ENCODE assay signal across 8 cellular contexts in the genomic region with DNA sequence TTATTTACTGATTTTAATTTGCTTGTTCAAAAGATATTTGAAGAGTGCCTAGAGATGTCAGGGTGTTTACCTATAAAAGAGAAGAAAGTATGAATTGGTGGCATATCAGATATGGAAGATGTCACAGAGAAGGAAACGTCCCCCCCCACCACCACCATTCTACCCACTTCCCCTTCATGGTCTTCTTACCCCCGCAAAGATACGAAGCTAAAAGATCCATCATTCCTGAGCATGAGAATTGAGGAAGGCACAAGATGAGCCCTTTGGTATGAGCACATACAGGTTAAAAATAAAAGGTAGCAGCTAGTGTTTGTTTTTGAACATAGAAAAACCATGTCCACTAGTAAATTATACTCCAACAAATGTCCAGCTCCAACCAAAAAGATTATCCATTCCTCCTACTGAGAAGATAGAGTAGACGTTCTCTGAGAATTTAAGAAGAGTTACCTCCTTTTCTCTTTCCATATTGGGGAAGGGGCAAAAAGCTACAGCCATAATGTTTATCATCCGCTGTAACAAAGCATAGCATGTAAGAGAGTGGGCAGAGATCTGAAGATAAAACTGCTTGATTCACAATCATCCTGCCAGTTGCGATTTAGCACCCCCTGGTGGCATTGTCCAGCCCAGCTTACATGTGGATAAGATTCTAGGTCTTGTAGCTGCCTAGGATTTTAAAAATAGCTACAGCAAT. TPM values are rescaled to one million over a fixed set of nuclear protein-coding genes. Genes with fewer than 3 reads are reported as not detected.
A peak's percentile ranks its signal among the peaks of the same experiment; 100 is the strongest.
DNase-seq lines count a peak whose midpoint lies in the region; ATAC-seq and TF ChIP-seq lines count a peak whose summit lies in the region.

No MANE protein-coding gene starts in this region.

- H3K4me1 Mint-ChIP-seq in activated T-cell treated with anti-CD3 and anti-CD28 coated beads, Interleukin-2, amount 50 U/mL, for 24 hours (ENCODE audit: low read depth) = peaks cover 13% of the 10 kb centered on the region
- H3K4me1 Mint-ChIP-seq in natural killer cell = peaks cover 16 to 18% of the 10 kb centered on the region in 2 donors
- peaks cover 21% of the 10 kb centered on the region for H3K4me1 Mint-ChIP-seq in stimulated activated memory B cell treated with anti-CD40 and anti-IgM and Interleukin-4, amounts not matched to agents 10 μg/mL and 1 μg/mL and 100 μg/mL, for 72 hours

- BruUV-seq in PC-9 (replicated peaks; lab: Mats Ljungman, UMichigan) = no TSS peak

- WGBS in esophagus squamous epithelium, 2 donors = 31 to 32% methylated on average over 6 of the region's 6 CpGs

- no peaks in the 10 kb centered on the region for H3K27me3 ChIP-seq in PC-9 (ENCODE audit: insufficient read depth, low read depth)
- no peaks in the 10 kb centered on the region for H3K27me3 ChIP-seq in esophagus squamous epithelium

- no peak for TF ChIP-seq POLR2A in esophagus squamous epithelium (IDR thresholded peaks at IDR 0.05)

- no peaks in the 10 kb centered on the region for H3K9me2 ChIP-seq in PC-9 (ENCODE audit: insufficient read depth)

- peak; percentile 88 for TF ChIP-seq CTCF in PC-9 (conservative IDR thresholded peaks at IDR 0.05)
- peak; percentile 69 to 88 (median 79) for TF ChIP-seq CTCF in esophagus squamous epithelium (IDR thresholded peaks at IDR 0.05)
- TF ChIP-seq CTCF in natural killer cell (IDR thresholded peaks at IDR 0.05) = peak; percentile 86

- H3K27me3 Mint-ChIP-seq in activated T-cell treated with anti-CD3 and anti-CD28 coated beads, Interleukin-2, amount 50 U/mL, for 24 hours = no peaks in the 10 kb centered on the region
- H3K27me3 Mint-ChIP-seq in natural killer cell (ENCODE audit: low read depth in 2 of 2) = no peaks in the 10 kb centered on the region
- H3K27me3 Mint-ChIP-seq in stimulated activated memory B cell treated with anti-CD40 and anti-IgM and Interleukin-4, amounts not matched to agents 10 μg/mL and 1 μg/mL and 100 μg/mL, for 72 hours = no peaks in the 10 kb centered on the region

- H3K27ac Mint-ChIP-seq in activated T-cell treated with anti-CD3 and anti-CD28 coated beads, Interleukin-2, amount 50 U/mL, for 24 hours = no peak overlapping the region
- H3K27ac Mint-ChIP-seq in natural killer cell = peak overlapping the region in 1 of 2 donors; percentile 44
- H3K27ac Mint-ChIP-seq in stimulated activated memory B cell treated with anti-CD40 and anti-IgM and Interleukin-4, amounts not matched to agents 10 μg/mL and 1 μg/mL and 100 μg/mL, for 72 hours = no peak overlapping the region

- H3K9me3 ChIP-seq in PC-9 (ENCODE audit: insufficient read depth, low read depth) (no peaks in the 10 kb centered on the region), esophagus squamous epithelium (no peaks in the 10 kb centered on the region)

- H3K4me3 Mint-ChIP-seq in activated T-cell treated with anti-CD3 and anti-CD28 coated beads, Interleukin-2, amount 50 U/mL, for 24 hours = no peak overlapping the region
- peak overlapping the region; percentile 43 for H3K4me3 Mint-ChIP-seq in natural killer cell
- H3K4me3 Mint-ChIP-seq in stimulated activated memory B cell treated with anti-CD40 and anti-IgM and Interleukin-4, amounts not matched to agents 10 μg/mL and 1 μg/mL and 100 μg/mL, for 72 hours = no peak overlapping the region

- peak; percentile 89 to 98 (median 95) for ATAC-seq in natural killer cell
- ATAC-seq in stimulated activated memory B cell treated with anti-CD40 and anti-IgM and Interleukin-4, amounts not matched to agents 10 μg/mL and 1 μg/mL and 100 μg/mL, for 72 hours = peak; percentile 80

- H3F3A ChIP-seq in PC-9 (ENCODE audit: insufficient read depth, low read depth) = peaks cover 18% of the 10 kb centered on the region; the same call in 1 of the 2 replicates

- H3K9me3 Mint-ChIP-seq in activated T-cell treated with anti-CD3 and anti-CD28 coated beads, Interleukin-2, amount 50 U/mL, for 24 hours = no peaks in the 10 kb centered on the region
- H3K9me3 Mint-ChIP-seq in natural killer cell = no peaks in the 10 kb centered on the region
- no peaks in the 10 kb centered on the region for H3K9me3 Mint-ChIP-seq in stimulated activated memory B cell treated with anti-CD40 and anti-IgM and Interleukin-4, amounts not matched to agents 10 μg/mL and 1 μg/mL and 100 μg/mL, for 72 hours

- H3K36me3 ChIP-seq in PC-9 (ENCODE audit: low read depth) (no peaks in the 10 kb centered on the region), esophagus squamous epithelium (peaks cover 0 to 42% (median 0%) of the 10 kb centered on the region in 3 donors)

- POLR2A ChIA-PET in PC-9 (lab: Charles Lee; ENCODE audit: unreplicated experiment) = interaction anchor here (0.6 to 0.7 kb wide), 3 partner anchors 10 to 181 kb away, joined by 3 to 5 read pairs (median 4); a partner anchor contains a TSS

- DNase-seq in activated gamma-delta T cell treated with Interleukin-2 at 50 U/mL for 16 hours = peak; percentile 89
- no peak for DNase-seq in activated gamma-delta T cell (lab: John Stamatoyannopoulos, UW)
- DNase-seq in LHCN-M2 (ENCODE audit: low read depth) = peak; percentile 73
- DNase-seq in PC-9 = peak; percentile 63 to 75
- DNase-seq in activated T-cell treated with anti-CD3 and anti-CD28 coated beads, Interleukin-2, amount 50 U/mL, for 24 hours = peak; percentile 88
- DNase-seq in esophagus squamous epithelium (lab: John Stamatoyannopoulos, UW) = peak; percentile 8
- peak; percentile 72 for DNase-seq in natural killer cell

- no peaks in the 10 kb centered on the region for H3K79me2 ChIP-seq in PC-9 (ENCODE audit: low read depth)

- peaks cover 16% of the 10 kb centered on the region for H3K36me3 Mint-ChIP-seq in activated T-cell treated with anti-CD3 and anti-CD28 coated beads, Interleukin-2, amount 50 U/mL, for 24 hours (ENCODE audit: low read depth)
- H3K36me3 Mint-ChIP-seq in natural killer cell = no peaks in the 10 kb centered on the region
- no peaks in the 10 kb centered on the region for H3K36me3 Mint-ChIP-seq in stimulated activated memory B cell treated with anti-CD40 and anti-IgM and Interleukin-4, amounts not matched to agents 10 μg/mL and 1 μg/mL and 100 μg/mL, for 72 hours

- H3K4me3 ChIP-seq in PC-9 (no peak overlapping the region), esophagus squamous epithelium (no peak overlapping the region)

- intact Hi-C loops in PC-9 (cut with micrococcal nuclease; ENCODE audit: unreplicated experiment) (loop anchor here (1.0 to 5.0 kb wide), 3 partner anchors 52 to 225 kb away; partner anchors contain the start of gene TDG), esophagus squamous epithelium (cut with DNase I) (no loop called here), natural killer cell (cut with micrococcal nuclease) (loop anchor here (1.0 kb wide), 2 partner anchors 52 to 231 kb away; no protein-coding TSS in a partner anchor)

- H3K4me2 ChIP-seq in PC-9 = no peak overlapping the region

- H3K27ac ChIP-seq in PC-9 (no peak overlapping the region), esophagus squamous epithelium (no peak overlapping the region)

- H4K20me1 ChIP-seq in PC-9 (ENCODE audit: insufficient read depth) = no peaks in the 10 kb centered on the region

- no peaks in the 10 kb centered on the region for H3K4me1 ChIP-seq in PC-9 (replicated peaks; ENCODE audit: insufficient read depth)
- peaks cover 0 to 7% (median 0%) of the 10 kb centered on the region in 3 donors for H3K4me1 ChIP-seq in esophagus squamous epithelium

- H2AFZ ChIP-seq in PC-9 = no peak overlapping the region

- CTCF ChIA-PET in PC-9 (lab: Charles Lee) = interaction anchor here (0.6 to 1.0 kb wide), 4 partner anchors 41 to 1454 kb away, joined by 3 to 4 read pairs (median 3); no protein-coding TSS in a partner anchor

RNA-seq across cellular contexts. Expression of gene NFYB, which starts 29.1 kb away (rescaled TPM):
- total RNA-seq in LHCN-M2 (2014; rRNA removed) (18.3 and 18.8 TPM in 2 replicates), PC-9 (2021) (30.6 and 36.7 TPM in 2 replicates), esophagus squamous epithelium (10 to 100 TPM in 3 of 4 donors, 1 to 10 TPM in 1; 8.1 to 31.5 (median 12.9) TPM), natural killer cell (10 to 100 TPM; 13.3 to 17.4 (median 13.6) TPM)
- polyA plus RNA-seq in LHCN-M2 (2012) = 10.7 TPM

RNA-seq across cellular contexts. Expression of gene HCFC2, which starts 44.6 kb away (rescaled TPM):
- total RNA-seq in LHCN-M2 (2014; rRNA removed) (23.1 and 23.7 TPM in 2 replicates), PC-9 (2021) (2.4 and 3.3 TPM in 2 replicates), esophagus squamous epithelium (10 to 100 TPM; 10.1 to 17.7 (median 14.7) TPM), natural killer cell (10 to 100 TPM; 20.3 to 24.4 (median 23.8) TPM)
- 7.1 TPM for polyA plus RNA-seq in LHCN-M2 (2012)

RNA-seq across cellular contexts. Expression of gene GLT8D2, which starts 58.9 kb away (rescaled TPM):
- total RNA-seq in LHCN-M2 (2014; rRNA removed) (42.0 and 47.1 TPM in 2 replicates), PC-9 (2021) (0.31 and 1.2 TPM in 2 replicates), esophagus squamous epithelium (1 to 10 TPM in 2 of 4 donors, under 1 TPM in 1, not detected in 1; 0.61 to 4.8 (median 2.7) TPM), natural killer cell (under 1 TPM; 0.19 to 0.48 (median 0.32) TPM)
- polyA plus RNA-seq in LHCN-M2 (2012) = 15.5 TPM
